ENCODE assay signal across 8 cellular contexts in the genomic region with DNA sequence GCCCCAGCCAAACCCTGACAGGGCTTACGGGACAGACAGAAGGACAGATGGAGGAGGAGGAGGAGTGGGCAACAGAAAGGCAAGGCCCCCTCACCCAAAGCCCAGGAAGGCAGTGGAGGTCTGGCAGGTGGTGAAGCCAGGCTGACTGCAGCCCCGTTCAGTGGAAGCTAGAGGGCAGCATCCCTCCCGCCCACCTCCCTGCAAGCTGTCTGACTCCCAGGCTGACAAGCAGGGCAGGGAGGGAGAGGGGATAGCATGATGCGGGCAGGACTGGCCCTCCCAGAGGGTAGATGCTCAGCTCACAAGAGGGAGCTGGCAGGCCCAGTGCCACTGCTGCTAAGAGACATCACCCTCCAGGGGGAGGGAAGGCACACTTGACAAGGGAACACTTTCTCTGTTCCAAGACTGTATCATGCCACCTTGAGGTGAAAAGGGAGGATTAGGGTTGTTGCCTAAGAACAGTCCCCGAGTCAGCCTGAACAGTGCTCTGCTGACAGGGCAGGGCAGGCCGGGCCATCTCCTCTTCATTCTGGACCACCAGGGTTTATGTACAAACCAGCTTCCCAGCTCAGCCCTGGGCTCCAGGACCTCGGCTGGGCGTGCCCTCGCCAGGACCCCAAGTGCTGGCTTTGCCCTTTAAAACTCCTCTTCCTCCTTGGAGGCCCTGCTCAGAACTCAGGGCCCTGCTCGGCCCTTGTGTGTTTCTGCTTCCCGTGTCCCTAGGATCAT.
DNase-seq lines count a peak whose midpoint lies in the region; ATAC-seq and TF ChIP-seq lines count a peak whose summit lies in the region.

No MANE protein-coding gene starts in this region.

- H3K4me1 ChIP-seq in CD8-positive, alpha-beta T cell (ENCODE audit: insufficient read depth, low read length) = peaks cover 3% of the 10 kb centered on the region
- peaks cover 0 to 2% of the 10 kb centered on the region in 2 experiments for H3K4me1 ChIP-seq in trophoblast cell (ENCODE audit: control insufficient read depth in 1 of 2, insufficient read depth in 2 of 2, low read length in 2 of 2)

- H2BK5ac ChIP-seq in trophoblast cell (ENCODE audit: low read depth, low read length, poor library complexity) = no peak overlapping the region

- intact Hi-C loops in CD8-positive, alpha-beta T cell (cut with DNase I, micrococcal nuclease) = loop anchor here (1.0 to 5.0 kb wide), 7 partner anchors 26 to 257 kb away; partner anchors contain the start of gene CSGALNACT2 (in 1 of the 2)

- no peak overlapping the region for H4K91ac ChIP-seq in trophoblast cell (ENCODE audit: low read depth, low read length)

- H3K27me3 ChIP-seq in CD8-positive, alpha-beta T cell (ENCODE audit: insufficient read depth, low read length) = no peaks in the 10 kb centered on the region
- no peaks in the 10 kb centered on the region for H3K27me3 ChIP-seq in trophoblast cell (ENCODE audit: insufficient read depth, low read length)

- H3K4me2 ChIP-seq in trophoblast cell (ENCODE audit: low read length) = no peak overlapping the region

- no peak overlapping the region for H3K14ac ChIP-seq in trophoblast cell (ENCODE audit: low read length)

- no peak overlapping the region for H2AFZ ChIP-seq in trophoblast cell (ENCODE audit: insufficient read depth, low read length, poor library complexity)

- CTCF ChIA-PET in CD8-positive, alpha-beta T cell (lab: Charles Lee) = interaction anchor here (0.7 to 4.9 kb wide), 26 partner anchors 9 to 253 kb away, joined by 3 to 45 read pairs (median 4); partner anchors contain the start of gene RASGEF1A

- H3K9me3 ChIP-seq in CD8-positive, alpha-beta T cell (ENCODE audit: low read length) = no peaks in the 10 kb centered on the region
- no peaks in the 10 kb centered on the region for H3K9me3 ChIP-seq in trophoblast cell (ENCODE audit: insufficient read depth, low read depth, low read length)

- no peak overlapping the region for H3K4me3 ChIP-seq in CD8-positive, alpha-beta T cell (ENCODE audit: low read depth, low read length)
- H3K4me3 ChIP-seq in foreskin fibroblast (ENCODE audit: low read depth in 1 of 2, low read length in 2 of 2) (no peak overlapping the region), trophoblast cell (ENCODE audit: low read depth, low read length) (no peak overlapping the region)

- POLR2A ChIA-PET in CD8-positive, alpha-beta T cell (lab: Charles Lee) = interaction anchor here (1.2 to 1.9 kb wide), 3 partner anchors 25 to 127 kb away, joined by 3 to 6 read pairs (median 5); no protein-coding TSS in a partner anchor

- no peak overlapping the region for H3K4ac ChIP-seq in trophoblast cell (ENCODE audit: low read depth, low read length)

- no peak overlapping the region for H2BK12ac ChIP-seq in trophoblast cell (ENCODE audit: low read length)

- peak; percentile 55 for ATAC-seq in CD8-positive, alpha-beta T cell
- peak; percentile 70 for ATAC-seq in GM19025 (IDR thresholded peaks at IDR 0.05; ENCODE audit: low read depth, unreplicated experiment)
- peak; percentile 56 for ATAC-seq in HG03108 (IDR thresholded peaks at IDR 0.05; ENCODE audit: unreplicated experiment)
- ATAC-seq in activated T-cell treated with anti-CD3 and anti-CD28 coated beads, Interleukin-2, amount 50 U/mL, for 72 hours (replicated peaks in 1 of 2) = peak; percentile 60 to 62

- H3K9me3 Mint-ChIP-seq in CD8-positive, alpha-beta T cell = no peaks in the 10 kb centered on the region
- no peaks in the 10 kb centered on the region for H3K9me3 Mint-ChIP-seq in activated T-cell treated with anti-CD3 and anti-CD28 coated beads, Interleukin-2, amount 50 U/mL, for 72 hours

- peak in 6 of 7 experiments; percentile 33 to 74 (median 57) for DNase-seq in CD8-positive, alpha-beta T cell
- DNase-seq in NOMO-1 treated with dmso at 0.1 percent for 144 hours (lab: John Stamatoyannopoulos, UW; ENCODE audit: unreplicated experiment) (peak; percentile 12), foreskin fibroblast (peak; percentile 41 to 79), trophoblast cell (peak; percentile 36 to 64), NCI-H1092 (lab: John Stamatoyannopoulos, UW) (no peak)
- peak; percentile 59 to 68 for DNase-seq in activated T-cell treated with anti-CD3 and anti-CD28 coated beads, Interleukin-2, amount 50 U/mL, for 72 hours

- TF ChIP-seq CTCF in CD8-positive, alpha-beta T cell (IDR thresholded peaks at IDR 0.05) = peak; percentile 70
- peak; percentile 80 for TF ChIP-seq CTCF in foreskin fibroblast (IDR thresholded peaks at IDR 0.05; ENCODE audit: low read depth, low read length)

- no peak overlapping the region for H4K8ac ChIP-seq in trophoblast cell (ENCODE audit: low read depth, low read length)

- no peak overlapping the region for H2BK120ac ChIP-seq in trophoblast cell (ENCODE audit: insufficient read depth, low read length, poor library complexity)

- no peak overlapping the region for H3K27ac Mint-ChIP-seq in CD8-positive, alpha-beta T cell
- no peak overlapping the region for H3K27ac Mint-ChIP-seq in activated T-cell treated with anti-CD3 and anti-CD28 coated beads, Interleukin-2, amount 50 U/mL, for 72 hours

- H3K23ac ChIP-seq in trophoblast cell (ENCODE audit: low read length) = no peak overlapping the region

- no peak overlapping the region for H2AK5ac ChIP-seq in trophoblast cell (ENCODE audit: low read length)

- no peak overlapping the region for H3K9ac ChIP-seq in trophoblast cell (ENCODE audit: low read length)

- no peak overlapping the region for H3K4me3 Mint-ChIP-seq in CD8-positive, alpha-beta T cell
- no peak overlapping the region for H3K4me3 Mint-ChIP-seq in activated T-cell treated with anti-CD3 and anti-CD28 coated beads, Interleukin-2, amount 50 U/mL, for 72 hours

- H3K27me3 Mint-ChIP-seq in CD8-positive, alpha-beta T cell (ENCODE audit: low read depth) = no peaks in the 10 kb centered on the region
- H3K27me3 Mint-ChIP-seq in activated T-cell treated with anti-CD3 and anti-CD28 coated beads, Interleukin-2, amount 50 U/mL, for 72 hours (ENCODE audit: low read depth) = no peaks in the 10 kb centered on the region

- H3K79me2 ChIP-seq in trophoblast cell (ENCODE audit: control insufficient read depth, insufficient read depth, low read length, poor library complexity) = no peaks in the 10 kb centered on the region

- peaks cover 6% of the 10 kb centered on the region for H3K4me1 Mint-ChIP-seq in CD8-positive, alpha-beta T cell (ENCODE audit: low read depth)
- peaks cover 13% of the 10 kb centered on the region for H3K4me1 Mint-ChIP-seq in activated T-cell treated with anti-CD3 and anti-CD28 coated beads, Interleukin-2, amount 50 U/mL, for 72 hours (ENCODE audit: low read depth)

- H3K36me3 ChIP-seq in CD8-positive, alpha-beta T cell (ENCODE audit: insufficient read depth, low read length) = no peaks in the 10 kb centered on the region
- no peaks in the 10 kb centered on the region for H3K36me3 ChIP-seq in trophoblast cell (ENCODE audit: control insufficient read depth in 1 of 2, insufficient read depth in 2 of 2, low read length in 2 of 2)

- no CpG with 5 or more reads among the region's 11 CpGs for WGBS in trophoblast cell (ENCODE audit: extremely low coverage, insufficient coverage, insufficient read length)

- no peak overlapping the region for H3K27ac ChIP-seq in CD8-positive, alpha-beta T cell (ENCODE audit: low read depth, low read length)
- no peak overlapping the region for H3K27ac ChIP-seq in trophoblast cell (ENCODE audit: low read depth, low read length)

- H3K36me3 Mint-ChIP-seq in CD8-positive, alpha-beta T cell = no peaks in the 10 kb centered on the region
- no peaks in the 10 kb centered on the region for H3K36me3 Mint-ChIP-seq in activated T-cell treated with anti-CD3 and anti-CD28 coated beads, Interleukin-2, amount 50 U/mL, for 72 hours (ENCODE audit: insufficient read depth in 2 of 2)

- no peak overlapping the region for H4K12ac ChIP-seq in trophoblast cell (ENCODE audit: low read depth, low read length)

- no peaks in the 10 kb centered on the region for H3K79me1 ChIP-seq in trophoblast cell (ENCODE audit: low read length)

- H3K18ac ChIP-seq in trophoblast cell (ENCODE audit: low read length) = no peak overlapping the region
